In genomic region chr15:65004993-65005392, GRCh38 we compare ENCODE assay signal across 30 cellular contexts. TPM values are rescaled to one million over a fixed set of nuclear protein-coding genes. Genes with fewer than 3 reads are reported as not detected.
"Had no signal": no experiment of that assay in that cellular context is flagged by ENCODE, and none has a peak within 500 bp of the region (broad histone marks: within the 10 kb centered on the region; RNA-seq: fewer than 3 reads in every experiment).

No MANE protein-coding gene starts in this region.

- H3K4me1 Mint-ChIP-seq: central memory CD8-positive, alpha-beta T cell had no signal

- H3K4me1 ChIP-seq: SJCRH30 had no signal

- H3K27ac ChIP-seq: cardiac muscle cell, SJCRH30, SK-N-MC, WERI-Rb-1 had no signal

- DNase-seq: activated CD4-positive, alpha-beta memory T cell treated with anti-CD3 and anti-CD28 coated beads, Interleukin-2, amount 10 ng/mL, durations not matched to agents 7 days and 5 days; activated CD4-positive, alpha-beta T cell treated with anti-CD3 and anti-CD28 coated beads for 1 hour; activated CD4-positive, alpha-beta T cell treated with anti-CD3 and anti-CD28 coated beads for 48 hours; activated CD4-positive, CD25-positive, alpha-beta regulatory T cell; activated gamma-delta T cell treated with Interleukin-2 at 50 U/mL for 16 hours; activated naive CD4-positive, alpha-beta T cell treated with anti-CD3 and anti-CD28 coated beads for 36 hours; activated T-cell treated with anti-CD3 and anti-CD28 coated beads, Interleukin-2, amount 50 U/mL, for 1 hour; amniotic stem cell; aorta; NCI-H1105; NCI-H1417 treated with DMSO at 0.1 percent for 48 hours; NCI-H1930; NCI-H2081 treated with DMSO at 0.1 percent for 48 hours; NCI-H345; NCI-H524 treated with DMSO at 0.1 percent for 48 hours; SHP77; SJCRH30; T1000; WERI-Rb-1 had no signal

- ATAC-seq: activated naive CD4-positive, alpha-beta T cell treated with anti-CD3 and anti-CD28 coated beads, Interleukin-2, amount 50 U/mL, for 72 hours; Panc1 had no signal

- H3K27me3 ChIP-seq: cardiac muscle cell, SJCRH30 had no signal

- H3K27ac Mint-ChIP-seq: activated CD4-positive, alpha-beta memory T cell treated with anti-CD3 and anti-CD28 coated beads, Interleukin-2, amount 10 ng/mL, durations not matched to agents 7 days and 5 days; activated naive CD4-positive, alpha-beta T cell treated with anti-CD3 and anti-CD28 coated beads for 36 hours; activated T-helper 1 cell treated with anti-CD3 and anti-CD28 coated beads, Interleukin-12 subunit alpha, Interleukin-12 subunit beta, Interleukin-2, Interleukin-4 antibody, amounts not matched to agents 30 ng/mL and 10 ng/mL and 1 ng/mL, durations not matched to agents 14 hours and 24 hours and 36 hours had no signal

- H3K4me3 ChIP-seq: cardiac muscle cell, SJCRH30, SK-N-MC had no signal

- H3K27me3 Mint-ChIP-seq: activated CD4-positive, alpha-beta memory T cell treated with anti-CD3 and anti-CD28 coated beads, Interleukin-2, amount 10 ng/mL, durations not matched to agents 7 days and 5 days; central memory CD8-positive, alpha-beta T cell had no signal

- H3K4me3 Mint-ChIP-seq: activated CD4-positive, alpha-beta memory T cell treated with anti-CD3 and anti-CD28 coated beads, Interleukin-2, amount 10 ng/mL, durations not matched to agents 7 days and 5 days; activated naive CD4-positive, alpha-beta T cell treated with anti-CD3 and anti-CD28 coated beads for 36 hours; activated T-helper 1 cell treated with anti-CD3 and anti-CD28 coated beads, Interleukin-12 subunit alpha, Interleukin-12 subunit beta, Interleukin-2, Interleukin-4 antibody, amounts not matched to agents 30 ng/mL and 10 ng/mL and 1 ng/mL, durations not matched to agents 14 hours and 24 hours and 36 hours; central memory CD8-positive, alpha-beta T cell had no signal

- H3K9me3 Mint-ChIP-seq: activated CD4-positive, alpha-beta memory T cell treated with anti-CD3 and anti-CD28 coated beads, Interleukin-2, amount 10 ng/mL, durations not matched to agents 7 days and 5 days; activated naive CD4-positive, alpha-beta T cell treated with anti-CD3 and anti-CD28 coated beads for 36 hours; activated naive CD4-positive, alpha-beta T cell treated with anti-CD3 and anti-CD28 coated beads, Interleukin-2, amount 50 U/mL, for 72 hours; activated T-helper 1 cell treated with anti-CD3 and anti-CD28 coated beads, Interleukin-12 subunit alpha, Interleukin-12 subunit beta, Interleukin-2, Interleukin-4 antibody, amounts not matched to agents 30 ng/mL and 10 ng/mL and 1 ng/mL, durations not matched to agents 14 hours and 24 hours and 36 hours; central memory CD8-positive, alpha-beta T cell had no signal

- H3K9me3 ChIP-seq: SJCRH30 had no signal

RNA-seq across cellular contexts. Expression of gene SLC51B, which starts 40.2 kb away (rescaled TPM):
- total RNA-seq: activated CD4-positive, alpha-beta memory T cell treated with anti-CD3 and anti-CD28 coated beads, Interleukin-2, amount 10 ng/mL, durations not matched to agents 7 days and 5 days; activated CD8-positive, alpha-beta memory T cell treated with anti-CD3 and anti-CD28 coated beads for 36 hours; activated naive CD4-positive, alpha-beta T cell treated with anti-CD3 and anti-CD28 coated beads for 36 hours; activated naive CD4-positive, alpha-beta T cell treated with anti-CD3 and anti-CD28 coated beads, Interleukin-2, amount 50 U/mL, for 72 hours; activated T-helper 1 cell treated with anti-CD3 and anti-CD28 coated beads, Interleukin-12 subunit alpha, Interleukin-12 subunit beta, Interleukin-2, Interleukin-4 antibody, amounts not matched to agents 30 ng/mL and 10 ng/mL and 1 ng/mL, durations not matched to agents 14 hours and 24 hours and 36 hours; aorta; cardiac muscle cell; M059J; RPMI7951; T-helper 1 cell treated with Interleukin-12 subunit alpha and Interleukin-12 subunit beta and Interleukin-4 antibody, amounts not matched to agents 30 ng/mL and 1 ng/mL, for 36 hours; T-helper 2 cell treated with Interferon-gamma antibody and Interleukin-4, amounts not matched to agents 100 ng/mL and 5 ng/mL, for 36 hours had no signal
- polyA plus RNA-seq: cardiac muscle cell had no signal
